Comparison of ENCODE assay signal across 8 cellular contexts in the genomic region with DNA sequence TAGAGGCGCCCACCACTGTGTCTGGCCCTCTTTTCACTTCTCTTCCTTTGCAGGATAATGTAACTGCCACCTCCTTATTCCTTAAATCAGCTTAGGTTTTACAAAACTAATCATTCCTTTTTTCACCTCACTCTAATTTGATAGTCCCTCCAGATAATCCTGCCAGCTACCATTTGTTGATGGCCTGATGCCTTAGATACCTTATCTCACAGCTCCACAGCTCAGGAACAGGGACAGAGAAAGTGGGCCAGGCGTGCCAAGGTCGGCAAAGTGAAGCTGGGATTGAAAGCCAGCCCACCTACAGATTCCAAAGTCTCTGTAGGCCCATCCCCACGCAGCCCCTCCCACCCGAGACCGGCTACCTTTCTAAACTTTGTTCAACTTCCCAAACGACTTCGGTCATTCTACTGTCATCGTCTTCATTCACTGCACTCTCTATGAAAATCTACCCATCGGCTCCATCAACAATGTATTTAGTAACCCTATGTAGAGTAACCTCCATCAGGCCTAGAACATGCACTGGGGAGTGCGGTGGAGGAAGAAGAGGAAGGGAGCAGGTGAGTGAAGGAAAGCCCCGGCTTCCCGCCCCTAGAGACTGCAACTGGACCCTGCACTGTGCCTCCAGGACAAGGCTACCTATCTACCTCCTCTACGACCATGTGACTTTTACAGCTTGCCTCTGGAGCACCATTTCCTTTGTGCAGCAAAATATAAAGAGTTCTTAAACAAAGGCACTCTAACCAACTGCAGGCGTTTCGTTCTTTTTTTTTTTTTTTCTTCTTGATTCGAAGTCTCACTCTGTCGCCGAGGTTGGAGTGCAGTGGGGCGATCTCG. TPM values are rescaled to one million over a fixed set of nuclear protein-coding genes. Genes with fewer than 3 reads are reported as not detected.
DNase-seq lines count a peak whose midpoint lies in the region; ATAC-seq and TF ChIP-seq lines count a peak whose summit lies in the region.

No MANE protein-coding gene starts in this region.

- DNase-seq in activated CD8-positive, alpha-beta memory T cell treated with anti-CD3 and anti-CD28 coated beads, Interleukin-2, amount 10 ng/mL, durations not matched to agents 7 days and 5 days: no peak
- DNase-seq in activated CD8-positive, alpha-beta memory T cell treated with anti-CD3 and anti-CD28 coated beads for 24 hours: no peak
- DNase-seq in RWPE1 (ENCODE audit: low spot score): no peak
- no peak for DNase-seq in fibroblast of mammary gland (ENCODE audit: low read depth)
- no peak for DNase-seq in prostate gland (ENCODE audit: low spot score)
- DNase-seq in NCI-H2171 treated with DMSO at 0.1 percent for 48 hours (lab: John Stamatoyannopoulos, UW): no peak
- DNase-seq in activated effector memory CD4-positive, alpha-beta T cell treated with Interleukin-2 at 50 U/mL for 16 hours: no peak
- no peak for DNase-seq in NCI-H446 (lab: John Stamatoyannopoulos, UW)

- peak overlapping the region; percentile 78 for H3K4me3 ChIP-seq in fibroblast of mammary gland (ENCODE audit: control insufficient read depth, low read depth, low read length)
- peak overlapping the region; percentile 59 to 61 for H3K4me3 ChIP-seq in prostate gland

- peak overlapping the region; percentile 91 for H3K4me3 Mint-ChIP-seq in activated CD8-positive, alpha-beta memory T cell treated with anti-CD3 and anti-CD28 coated beads, Interleukin-2, amount 10 ng/mL, durations not matched to agents 7 days and 5 days

- H3K9me3 ChIP-seq in prostate gland: no peaks in the 10 kb centered on the region

- H3K27ac Mint-ChIP-seq in activated CD8-positive, alpha-beta memory T cell treated with anti-CD3 and anti-CD28 coated beads, Interleukin-2, amount 10 ng/mL, durations not matched to agents 7 days and 5 days: peak overlapping the region; percentile 89

- WGBS in prostate gland: 42% methylated on average over 21 of the region's 21 CpGs

- H3K4me1 Mint-ChIP-seq in activated CD8-positive, alpha-beta memory T cell treated with anti-CD3 and anti-CD28 coated beads, Interleukin-2, amount 10 ng/mL, durations not matched to agents 7 days and 5 days: peaks cover 33% of the 10 kb centered on the region

- POLR2A ChIA-PET in RWPE1 (lab: Yijun Ruan, JAX; ENCODE audit: low non-redundant PET): no interaction called here

- TF ChIP-seq CTCF in RWPE1 (conservative IDR thresholded peaks at IDR 0.05; ENCODE audit: low read depth) (no peak), fibroblast of mammary gland (conservative IDR thresholded peaks at IDR 0.05; ENCODE audit: control insufficient read depth, insufficient read depth, low read depth, low read length) (no peak), prostate gland (IDR thresholded peaks at IDR 0.05) (no peak)

- H3K9me3 Mint-ChIP-seq in activated CD8-positive, alpha-beta memory T cell treated with anti-CD3 and anti-CD28 coated beads, Interleukin-2, amount 10 ng/mL, durations not matched to agents 7 days and 5 days (ENCODE audit: low read depth): no peaks in the 10 kb centered on the region

- peaks cover 17% of the 10 kb centered on the region for H3K36me3 Mint-ChIP-seq in activated CD8-positive, alpha-beta memory T cell treated with anti-CD3 and anti-CD28 coated beads, Interleukin-2, amount 10 ng/mL, durations not matched to agents 7 days and 5 days

- H3K4me1 ChIP-seq in prostate gland (replicated peaks): no peaks in the 10 kb centered on the region

- H3K27me3 Mint-ChIP-seq in activated CD8-positive, alpha-beta memory T cell treated with anti-CD3 and anti-CD28 coated beads, Interleukin-2, amount 10 ng/mL, durations not matched to agents 7 days and 5 days: no peaks in the 10 kb centered on the region

- H3K36me3 ChIP-seq in prostate gland: no peaks in the 10 kb centered on the region

- TF ChIP-seq POLR2A in prostate gland (IDR thresholded peaks at IDR 0.05): no peak

- H3K27me3 ChIP-seq in prostate gland (replicated peaks; ENCODE audit: insufficient read depth): no peaks in the 10 kb centered on the region

- ATAC-seq in activated CD8-positive, alpha-beta memory T cell treated with anti-CD3 and anti-CD28 coated beads, Interleukin-2, amount 10 ng/mL, durations not matched to agents 7 days and 5 days: no peak

- intact Hi-C loops in prostate gland (cut with DNase I): loop anchor here (5.0 kb wide), 2 partner anchors 116 to 269 kb away; partner anchors contain the start of genes GAR1 and SEC24B

- CTCF ChIA-PET in activated CD8-positive, alpha-beta memory T cell treated with anti-CD3 and anti-CD28 coated beads, Interleukin-2, amount 10 ng/mL, durations not matched to agents 7 days and 5 days (lab: Charles Lee): interaction anchor here (0.8 to 4.6 kb wide), 13 partner anchors 11 to 809 kb away, joined by 3 to 24 read pairs (median 4); partner anchors contain the start of genes PLA2G12A, RRH and SEC24B
- CTCF ChIA-PET in RWPE1 (lab: Yijun Ruan, JAX): interaction anchor here (0.6 to 0.7 kb wide), 2 partner anchors 38 to 277 kb away, joined by 3 read pairs; no protein-coding TSS in a partner anchor

- peak overlapping the region; percentile 83 for H3K27ac ChIP-seq in RWPE1
- H3K27ac ChIP-seq in prostate gland: peak overlapping the region; percentile 81 to 88

RNA-seq across cellular contexts. Expression of gene CASP6, which starts 1.5 kb away (rescaled TPM):
- total RNA-seq in activated CD8-positive, alpha-beta memory T cell treated with anti-CD3 and anti-CD28 coated beads, Interleukin-2, amount 10 ng/mL, durations not matched to agents 7 days and 5 days: 10 to 100 TPM; 20.3 to 20.8 TPM
- total RNA-seq in prostate gland: 10 to 100 TPM; 17.6 to 37.0 TPM

RNA-seq across cellular contexts. Expression of gene PLA2G12A, which starts 28.1 kb away (rescaled TPM):
- total RNA-seq in activated CD8-positive, alpha-beta memory T cell treated with anti-CD3 and anti-CD28 coated beads, Interleukin-2, amount 10 ng/mL, durations not matched to agents 7 days and 5 days: 10 to 100 TPM; 14.4 to 14.6 TPM
- total RNA-seq in prostate gland: 100 to 1,000 TPM in 1 of 2 donors, 10 to 100 TPM in 1; 20.2 to 122 TPM
